Comparison of ENCODE assay signal across 20 cellular contexts in genomic region chr2:85425588-85425987, GRCh38. TPM values are rescaled to one million over a fixed set of nuclear protein-coding genes. Genes with fewer than 3 reads are reported as not detected.
A peak's percentile ranks its signal among the peaks of the same experiment; 100 is the strongest.
DNase-seq lines count a peak whose midpoint lies in the region; ATAC-seq, FAIRE-seq and TF ChIP-seq lines count a peak whose summit lies in the region.
"Had no signal": no experiment of that assay in that cellular context is flagged by ENCODE, and none has a peak within 500 bp of the region (broad histone marks: within the 10 kb centered on the region; RNA-seq: fewer than 3 reads in every experiment).

No MANE protein-coding gene starts in this region.

- WGBS in liver: 43% methylated on average over 3 of the region's 3 CpGs
- 33% methylated on average over 3 of the region's 3 CpGs for WGBS in HepG2 (ENCODE audit: low lambda C conversion rate)
- 0 to 17% methylated on average over 1 to 3 of the region's 3 CpGs for WGBS in body of pancreas, 2 donors

- in situ Hi-C loops in HepG2 (cut with HindIII; ENCODE audit: extremely low pct_ligation_motif_present, low pct_unique_long_range_greater_than_20kb): no loop called here

- no peaks in the 10 kb centered on the region for H4K20me1 ChIP-seq in HepG2 (ENCODE audit: insufficient read depth, low read length)
- H4K20me1 ChIP-seq: BLaER1 had no signal

- no peak for ATAC-seq in HepG2
- ATAC-seq in body of pancreas: peak; percentile 7
- no peak for ATAC-seq in HG03520 (IDR thresholded peaks at IDR 0.05; ENCODE audit: unreplicated experiment)
- ATAC-seq: CD8-positive, alpha-beta T cell; HCT116 had no signal

- TF ChIP-seq CTCF in liver (IDR thresholded peaks at IDR 0.05; ENCODE audit: low read depth, low read length, missing input control): peak; percentile 35
- TF ChIP-seq CTCF in HepG2 (CRISPR knock-in tag; IDR thresholded peaks at IDR 0.05): no peak
- TF ChIP-seq CTCF in body of pancreas (IDR thresholded peaks at IDR 0.05): peak in 3 of 7 experiments; percentile 5 to 23 (median 15)

- intact Hi-C loops in HepG2 (cut with micrococcal nuclease; ENCODE audit: unreplicated experiment) (no loop called here), body of pancreas (cut with DNase I) (no loop called here)

- BruUV-seq in HepG2 (replicated peaks; lab: Mats Ljungman, UMichigan): no TSS peak

- H3K9me3 ChIP-seq in liver (ENCODE audit: control insufficient read depth in 4 of 4, low read length in 3 of 4): no peaks in the 10 kb centered on the region
- H3K9me3 ChIP-seq in HepG2 (ENCODE audit: low read length): no peaks in the 10 kb centered on the region
- peaks cover 0 to 2% (median 0%) of the 10 kb centered on the region in 3 donors for H3K9me3 ChIP-seq in body of pancreas
- no peaks in the 10 kb centered on the region for H3K9me3 ChIP-seq in mucosa of stomach (ENCODE audit: control insufficient read depth, low read length)
- H3K9me3 ChIP-seq: BLaER1 had no signal

- H3K4me3 ChIP-seq in liver (ENCODE audit: low read depth in 1 of 3, low read length in 3 of 3) (no peak overlapping the region), HepG2 (replicated peaks in 1 of 3; ENCODE audit: insufficient read depth in 1 of 3, low read depth in 2 of 3, low read length in 3 of 3) (no peak overlapping the region), body of pancreas (no peak overlapping the region), mucosa of stomach (ENCODE audit: low read length) (no peak overlapping the region)
- H3K4me3 ChIP-seq: BLaER1 had no signal

- peak; percentile 64 to 85 for TF ChIP-seq RAD21 in liver (IDR thresholded peaks at IDR 0.05)
- TF ChIP-seq RAD21 in HepG2 (CRISPR knock-in tag; IDR thresholded peaks at IDR 0.05): no peak

- TF ChIP-seq EP300 in HepG2 (IDR thresholded peaks at IDR 0.05; ENCODE audit: low read depth in 2 of 2, low read length in 2 of 2): no peak
- no peak for TF ChIP-seq EP300 in HepG2 (CRISPR knock-in tag; IDR thresholded peaks at IDR 0.05; ENCODE audit: borderline replicate concordance)

- no peak for FAIRE-seq in HepG2 (lab: Jason Lieb, UNC)
- FAIRE-seq: GM12892, GM18507 had no signal

- H3K27me3 ChIP-seq in liver (ENCODE audit: control insufficient read depth in 4 of 4, insufficient read depth in 4 of 4, low read length in 3 of 4) (no peaks in the 10 kb centered on the region), HepG2 (ENCODE audit: control insufficient read depth in 1 of 2, insufficient read depth in 2 of 2, low read length in 2 of 2) (peaks cover 3 to 29% of the 10 kb centered on the region in 2 experiments; a peak in 4 of 5 replicates), body of pancreas (no peaks in the 10 kb centered on the region), mucosa of stomach (ENCODE audit: control insufficient read depth, insufficient read depth, low read length) (no peaks in the 10 kb centered on the region)
- H3K27me3 ChIP-seq: BLaER1 had no signal

- DNase-seq in HepG2 (ENCODE audit: low spot score) (no peak), body of pancreas (peak; percentile 68 to 78 (median 76)), DMS79 (lab: John Stamatoyannopoulos, UW) (no peak), NCI-H345 treated with DMSO at 0.1 percent for 48 hours (lab: John Stamatoyannopoulos, UW; ENCODE audit: unreplicated experiment) (no peak)
- DNase-seq: CD8-positive, alpha-beta T cell; GDM1; GOT3; H7; HFFc6 had no signal

- H3K4me2 ChIP-seq in HepG2 (ENCODE audit: low read depth, low read length): no peak overlapping the region
- H3K4me2 ChIP-seq: BLaER1, KMS-11 had no signal

- H2AFZ ChIP-seq in HepG2 (ENCODE audit: low read length): no peak overlapping the region

- POLR2A ChIA-PET in HepG2 (lab: Yijun Ruan, JAX): interaction anchor here (3.6 kb wide), 1 partner anchor 113 kb away, joined by 10 read pairs; the partner anchor contains the start of gene MAT2A

- H3K79me2 ChIP-seq in HepG2 (ENCODE audit: insufficient read depth, low read length): no peaks in the 10 kb centered on the region

- peak overlapping the region in 1 of 2 donors; percentile 43 for H3K27ac ChIP-seq in liver (ENCODE audit: low read depth in 1 of 2, low read length in 2 of 2)
- no peak overlapping the region for H3K27ac ChIP-seq in HepG2 (ENCODE audit: extremely low read length, insufficient read depth, low read length)
- peak overlapping the region; percentile 47 to 69 (median 60) for H3K27ac ChIP-seq in body of pancreas
- H3K27ac ChIP-seq in temporal lobe (ENCODE audit: low read depth, low read length): peak overlapping the region; percentile 40
- H3K27ac ChIP-seq: 22Rv1, BLaER1, HL-60, KMS-11 had no signal

- H3K4me1 ChIP-seq in liver (ENCODE audit: control insufficient read depth in 4 of 4, insufficient read depth in 4 of 4, low read length in 3 of 4): peaks cover 27 to 49% (median 46%) of the 10 kb centered on the region in 4 donors
- peaks cover 55% of the 10 kb centered on the region for H3K4me1 ChIP-seq in HepG2 (ENCODE audit: insufficient read depth, low read length)
- peaks cover 74% of the 10 kb centered on the region for H3K4me1 ChIP-seq in body of pancreas
- peaks cover 56% of the 10 kb centered on the region for H3K4me1 ChIP-seq in mucosa of stomach (ENCODE audit: control insufficient read depth, insufficient read depth, low read length)

- H3K36me3 ChIP-seq in liver (ENCODE audit: control insufficient read depth in 4 of 4, insufficient read depth in 3 of 4, low read depth in 1 of 4, low read length in 3 of 4) (no peaks in the 10 kb centered on the region), HepG2 (replicated peaks in 1 of 2; ENCODE audit: control insufficient read depth in 1 of 2, insufficient read depth in 2 of 2, low read length in 2 of 2) (no peaks in the 10 kb centered on the region), body of pancreas (replicated peaks in 1 of 2; ENCODE audit: insufficient read depth in 1 of 2, low read depth in 2 of 2) (no peaks in the 10 kb centered on the region), mucosa of stomach (ENCODE audit: control insufficient read depth, insufficient read depth, low read length) (no peaks in the 10 kb centered on the region)
- H3K36me3 ChIP-seq: BLaER1 had no signal

- TF ChIP-seq POLR2A in HepG2 (IDR thresholded peaks at IDR 0.05; ENCODE audit: insufficient read depth in 1 of 2, low read depth in 2 of 2, low read length in 2 of 2) (no peak), body of pancreas (IDR thresholded peaks at IDR 0.05) (no peak)

- H3K9ac ChIP-seq in liver (ENCODE audit: low read depth in 1 of 2, low read length in 2 of 2) (no peak overlapping the region), HepG2 (ENCODE audit: insufficient read depth, low read depth, low read length) (no peak overlapping the region), mucosa of stomach (ENCODE audit: low read length) (peak overlapping the region; percentile 23)
- H3K9ac ChIP-seq: BLaER1, KMS-11 had no signal

- CTCF ChIA-PET in HepG2 (lab: Yijun Ruan, JAX; ENCODE audit: low intra/inter-chr PET ratio, low total read pairs): no interaction called here

RNA-seq across cellular contexts. Expression of gene SH2D6, which starts 7.1 kb away (rescaled TPM):
- total RNA-seq in liver (under 1 TPM in 1 of 2 donors, not detected in 1; 0.92 TPM), HepG2 (2016; rRNA removed; fragmentation: Illumina TruSeq; extraction: Trizol) (0.11 and 0.29 TPM in 2 replicates), body of pancreas (10 to 100 TPM in 1 of 2 donors, under 1 TPM in 1; 0.26 to 15.5 TPM), temporal lobe (0.74 TPM)
- polyA plus RNA-seq in liver (under 1 TPM; 0.28 to 0.39 TPM), HepG2 (2011; rRNA removed) (0.18 and 0.26 TPM in 2 replicates)
- 1.1 and 1.3 TPM in 2 replicates for total RNA-seq in HepG2 (2016; cell fraction: cytosol; rRNA removed; fragmentation: Illumina TruSeq; extraction: Trizol; ENCODE audit: low read depth)
- total RNA-seq in HepG2 (2016; cell fraction: insoluble cytoplasmic fraction; rRNA removed; fragmentation: Illumina TruSeq; extraction: Trizol): 0.41 TPM in 1 of 2 replicates, not detected in the other
- 1.6 and 1.9 TPM in 2 replicates for total RNA-seq in HepG2 (2016; cell fraction: membrane; rRNA removed; fragmentation: Illumina TruSeq; extraction: Trizol)
- total RNA-seq in HepG2 (2016; cell fraction: nucleus; rRNA removed; fragmentation: Illumina TruSeq; extraction: Trizol): 0.93 and 1.0 TPM in 2 replicates
- polyA plus RNA-seq in HepG2 (2011; cell fraction: cytosol; rRNA removed): 0.08 and 0.21 TPM in 2 replicates
- 0.19 and 0.51 TPM in 2 replicates for polyA plus RNA-seq in HepG2 (2011; cell fraction: nucleus; rRNA removed)
- not detected in 2 replicates for polyA plus RNA-seq in HepG2 (2012)
- not detected in 2 replicates for polyA plus RNA-seq in HepG2 (2016; cell fraction: cytosol; fragmentation: Illumina TruSeq; extraction: Trizol; ENCODE audit: low read depth)
- not detected in 2 replicates for polyA plus RNA-seq in HepG2 (2016; cell fraction: insoluble cytoplasmic fraction; fragmentation: Illumina TruSeq; extraction: Trizol; ENCODE audit: low read depth)
- 0.26 and 0.30 TPM in 2 replicates for polyA plus RNA-seq in HepG2 (2016; cell fraction: membrane; fragmentation: Illumina TruSeq; extraction: Trizol; ENCODE audit: low read depth)
- polyA plus RNA-seq in HepG2 (2016; cell fraction: nucleus; fragmentation: Illumina TruSeq; extraction: Trizol; ENCODE audit: insufficient read depth, low read depth): 1.2 TPM in 1 of 2 replicates, not detected in the other
- 0.74 and 1.7 TPM in 2 replicates for polyA minus RNA-seq in HepG2 (2011; rRNA and poly(A)+ RNA removed; ENCODE audit: low replicate concordance)
- polyA minus RNA-seq in HepG2 (2011; cell fraction: cytosol; rRNA and poly(A)+ RNA removed): 0.69 and 1.3 TPM in 2 replicates
- polyA minus RNA-seq in HepG2 (2011; cell fraction: nucleus; rRNA and poly(A)+ RNA removed): 0.77 and 1.6 TPM in 2 replicates
- total RNA-seq: H7 had no signal

RNA-seq across cellular contexts. Expression of gene CAPG, which starts 15.4 kb away (rescaled TPM):
- total RNA-seq in liver (10 to 100 TPM in 1 of 2 donors, 1 to 10 TPM in 1; 4.1 to 19.3 TPM), HepG2 (2016; rRNA removed; fragmentation: Illumina TruSeq; extraction: Trizol) (18.2 and 26.5 TPM in 2 replicates), body of pancreas (10 to 100 TPM; 26.0 to 35.0 TPM), temporal lobe (7.6 TPM)
- polyA plus RNA-seq in liver (1 to 10 TPM; 2.7 to 6.3 TPM), HepG2 (2011; rRNA removed) (10.6 and 12.7 TPM in 2 replicates)
- 3.5 and 5.7 TPM in 2 replicates for total RNA-seq in HepG2 (2016; cell fraction: cytosol; rRNA removed; fragmentation: Illumina TruSeq; extraction: Trizol; ENCODE audit: low read depth)
- total RNA-seq in HepG2 (2016; cell fraction: insoluble cytoplasmic fraction; rRNA removed; fragmentation: Illumina TruSeq; extraction: Trizol): 22.4 and 25.2 TPM in 2 replicates
- 7.7 TPM in 2 replicates for total RNA-seq in HepG2 (2016; cell fraction: membrane; rRNA removed; fragmentation: Illumina TruSeq; extraction: Trizol)
- 6.2 and 8.8 TPM in 2 replicates for total RNA-seq in HepG2 (2016; cell fraction: nucleus; rRNA removed; fragmentation: Illumina TruSeq; extraction: Trizol)
- polyA plus RNA-seq in HepG2 (2011; cell fraction: cytosol; rRNA removed): 7.9 and 13.0 TPM in 2 replicates
- 6.3 and 7.4 TPM in 2 replicates for polyA plus RNA-seq in HepG2 (2011; cell fraction: nucleus; rRNA removed)
- 6.7 and 7.8 TPM in 2 replicates for polyA plus RNA-seq in HepG2 (2012)
- 2.9 and 4.2 TPM in 2 replicates for polyA plus RNA-seq in HepG2 (2016; cell fraction: cytosol; fragmentation: Illumina TruSeq; extraction: Trizol; ENCODE audit: low read depth)
- polyA plus RNA-seq in HepG2 (2016; cell fraction: insoluble cytoplasmic fraction; fragmentation: Illumina TruSeq; extraction: Trizol; ENCODE audit: low read depth): 18.1 and 22.6 TPM in 2 replicates
- polyA plus RNA-seq in HepG2 (2016; cell fraction: membrane; fragmentation: Illumina TruSeq; extraction: Trizol; ENCODE audit: low read depth): 3.2 and 4.7 TPM in 2 replicates
- 11.5 and 13.0 TPM in 2 replicates for polyA plus RNA-seq in HepG2 (2016; cell fraction: nucleus; fragmentation: Illumina TruSeq; extraction: Trizol; ENCODE audit: insufficient read depth, low read depth)
- polyA minus RNA-seq in HepG2 (2011; rRNA and poly(A)+ RNA removed; ENCODE audit: low replicate concordance): 9.5 and 243 TPM in 2 replicates
- polyA minus RNA-seq in HepG2 (2011; cell fraction: cytosol; rRNA and poly(A)+ RNA removed): 5.7 and 10.2 TPM in 2 replicates
- 3.7 and 5.7 TPM in 2 replicates for polyA minus RNA-seq in HepG2 (2011; cell fraction: nucleus; rRNA and poly(A)+ RNA removed)

Comparison
In these comparisons a context has a peak if more than half of its experiments do, and no peak if none do; other contexts are left out.
1. DNase-seq: peak in body of pancreas (4 of 4); none in HepG2 (single experiment), DMS79 (single experiment) and NCI-H345 treated with DMSO at 0.1 percent for 48 hours (single experiment).